ENCODE assay signal across 22 cellular contexts in the genomic region with DNA sequence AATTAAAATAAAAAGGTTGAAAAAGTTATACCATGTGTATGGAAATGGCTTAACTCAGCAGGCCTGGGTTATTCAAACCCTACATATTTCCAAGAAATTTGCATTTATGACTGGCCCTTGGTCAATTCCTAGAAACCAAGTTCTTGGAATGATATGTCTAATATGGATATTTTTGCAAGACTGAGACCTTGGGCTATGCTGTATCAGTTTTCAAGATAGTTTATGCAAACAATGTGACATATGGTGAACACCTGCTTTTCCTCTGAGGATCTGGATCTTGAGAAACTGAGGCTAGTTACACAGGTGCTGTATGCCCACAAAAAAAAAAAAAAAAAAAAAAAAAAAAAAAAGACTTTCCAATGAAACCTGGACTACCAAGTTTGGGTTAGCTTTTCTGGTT.
DNase-seq lines count a peak whose midpoint lies in the region; ATAC-seq, FAIRE-seq and TF ChIP-seq lines count a peak whose summit lies in the region.
"Had no signal": no experiment of that assay in that cellular context is flagged by ENCODE, and none has a peak within 500 bp of the region (broad histone marks: within the 10 kb centered on the region; RNA-seq: fewer than 3 reads in every experiment).

No MANE protein-coding gene starts in this region.

- FAIRE-seq in pancreas (lab: Jason Lieb, UNC), result no peak
- FAIRE-seq: A549, D721Med, G401.6, GM12891, GM19239 had no signal

- intact Hi-C loops in pancreas (cut with DNase I), result no loop called here

- H3K4me1 Mint-ChIP-seq in T-helper 17 cell, result no peaks in the 10 kb centered on the region
- H3K4me1 Mint-ChIP-seq: B cell had no signal

- H3K36me3 ChIP-seq in pancreas, result no peaks in the 10 kb centered on the region
- H3K36me3 ChIP-seq: BLaER1 treated with 17β-estradiol and CSF1 and Interleukin-3, amounts not matched to agents 10 nM and 100 nM had no signal

- H3K4me1 ChIP-seq in pancreas, result peaks cover 0 to 8% (median 0%) of the 10 kb centered on the region in 3 donors
- H3K4me1 ChIP-seq: A549; BLaER1 treated with 17β-estradiol and CSF1 and Interleukin-3, amounts not matched to agents 10 nM and 100 nM; Caco-2 had no signal

- no peak overlapping the region for H3K27ac ChIP-seq in pancreas
- H3K27ac ChIP-seq: 22Rv1; A549; BLaER1 treated with 17β-estradiol and CSF1 and Interleukin-3, amounts not matched to agents 10 nM and 100 nM; C4-2B had no signal

- no peak overlapping the region for H3K4me3 Mint-ChIP-seq in T-helper 17 cell
- H3K4me3 Mint-ChIP-seq: B cell; CD4-positive, alpha-beta T cell; CD8-positive, alpha-beta T cell had no signal

- no peaks in the 10 kb centered on the region for H3K27me3 Mint-ChIP-seq in T-helper 17 cell
- H3K27me3 Mint-ChIP-seq: B cell; CD4-positive, alpha-beta T cell had no signal

- no peak for TF ChIP-seq CTCF in pancreas (IDR thresholded peaks at IDR 0.05)

- H3K27ac Mint-ChIP-seq in T-helper 17 cell, result no peak overlapping the region
- H3K27ac Mint-ChIP-seq: B cell; CD4-positive, alpha-beta T cell; CD8-positive, alpha-beta T cell had no signal

- H3K9me3 ChIP-seq in pancreas (no peaks in the 10 kb centered on the region), T-helper 17 cell (ENCODE audit: control insufficient read depth, low read length, poor library complexity, severe bottlenecking) (no peaks in the 10 kb centered on the region)
- H3K9me3 ChIP-seq: A549; BLaER1 treated with 17β-estradiol and CSF1 and Interleukin-3, amounts not matched to agents 10 nM and 100 nM; Caco-2 had no signal

- no peak overlapping the region for H3K4me3 ChIP-seq in pancreas
- H3K4me3 ChIP-seq: A549; BLaER1 treated with 17β-estradiol and CSF1 and Interleukin-3, amounts not matched to agents 10 nM and 100 nM had no signal

- DNase-seq in DMS53 (lab: John Stamatoyannopoulos, UW), result peak; percentile 1
- no peak for DNase-seq in DMS53 treated with DMSO at 0.1 percent for 48 hours (lab: John Stamatoyannopoulos, UW; ENCODE audit: unreplicated experiment)
- DNase-seq in OCI-M1 (lab: John Stamatoyannopoulos, UW), result peak; percentile 69
- peak in 2 of 6 donors; percentile 5 to 16 for DNase-seq in pancreas
- DNase-seq in T-helper 17 cell, result no peak
- no peak for DNase-seq in stimulated activated naive CD4-positive, alpha-beta T cell (lab: John Stamatoyannopoulos, UW)
- DNase-seq: AML-193; Caco-2; Calu3; CD4-positive, alpha-beta T cell; CD8-positive, alpha-beta T cell; DMS79 treated with DMSO at 0.1 percent for 48 hours; GF-D8 had no signal

- H3K27me3 ChIP-seq in pancreas, result no peaks in the 10 kb centered on the region
- H3K27me3 ChIP-seq: BLaER1 treated with 17β-estradiol and CSF1 and Interleukin-3, amounts not matched to agents 10 nM and 100 nM had no signal

- H3K36me3 Mint-ChIP-seq in T-helper 17 cell (ENCODE audit: low read depth), result no peaks in the 10 kb centered on the region
- H3K36me3 Mint-ChIP-seq: CD8-positive, alpha-beta T cell had no signal

- ATAC-seq in pancreas (peak; percentile 48 to 84 (median 64)), T-helper 17 cell (no peak)
- ATAC-seq: A549; CD8-positive, alpha-beta T cell had no signal

Comparison
In these comparisons a context has a peak if more than half of its experiments do, and no peak if none do; other contexts are left out.
1. DNase-seq: peak in DMS53 (single experiment) and OCI-M1 (single experiment); none in DMS53 treated with DMSO at 0.1 percent for 48 hours (single experiment), T-helper 17 cell (0 of 3) and stimulated activated naive CD4-positive, alpha-beta T cell (0 of 6).